40 cellular contexts compared by ENCODE assay signal in the genomic region with DNA sequence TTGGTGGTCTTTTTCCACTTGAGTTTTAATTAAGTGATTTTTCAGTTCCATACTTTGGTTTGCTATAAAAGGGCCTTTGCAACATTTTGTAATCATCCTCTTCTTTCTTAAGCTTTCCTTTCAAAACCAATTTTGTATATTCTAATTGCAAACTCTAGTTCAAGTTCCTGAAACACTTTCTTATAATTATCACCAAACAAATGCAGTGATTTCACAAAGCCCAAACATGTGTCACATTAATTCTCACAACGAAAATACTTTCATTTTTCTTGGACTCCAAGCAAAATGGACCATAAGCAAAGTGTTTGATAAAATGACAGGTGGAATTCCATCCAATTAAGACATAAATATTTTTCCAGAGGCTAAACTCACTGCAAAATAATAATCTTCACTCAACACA.
"Had no signal": no experiment of that assay in that cellular context is flagged by ENCODE, and none has a peak within 500 bp of the region (broad histone marks: within the 10 kb centered on the region; RNA-seq: fewer than 3 reads in every experiment).

No MANE protein-coding gene starts in this region.

- H3K4me1 Mint-ChIP-seq: activated naive CD4-positive, alpha-beta T cell treated with anti-CD3 and anti-CD28 coated beads, Interleukin-2, amount 10 ng/mL, durations not matched to agents 7 days and 5 days; activated naive CD4-positive, alpha-beta T cell treated with anti-CD3 and anti-CD28 coated beads, Interleukin-2, amount 50 U/mL, for 24 hours; activated naive CD8-positive, alpha-beta T cell treated with anti-CD3 and anti-CD28 coated beads for 36 hours; activated naive CD8-positive, alpha-beta T cell treated with anti-CD3 and anti-CD28 coated beads, Interleukin-2, amount 10 ng/mL, durations not matched to agents 7 days and 5 days; activated naive CD8-positive, alpha-beta T cell treated with anti-CD3 and anti-CD28 coated beads, Interleukin-2, amount 50 U/mL, for 24 hours; activated T-helper 17 cell treated with anti-CD3 and anti-CD28 coated beads, Interleukin-2, amount 50 U/mL, for 72 hours; brain; central memory CD8-positive, alpha-beta T cell had no signal

- H3K4me1 ChIP-seq: adrenal gland, ascending aorta, body of pancreas, breast epithelium had no signal

- H3K27ac ChIP-seq: adrenal gland, ascending aorta, body of pancreas, brain microvascular endothelial cell, breast epithelium, cardiac muscle cell had no signal

- H3K4me3 Mint-ChIP-seq: activated naive CD4-positive, alpha-beta T cell treated with anti-CD3 and anti-CD28 coated beads for 36 hours; activated naive CD4-positive, alpha-beta T cell treated with anti-CD3 and anti-CD28 coated beads, Interleukin-2, amount 10 ng/mL, durations not matched to agents 7 days and 5 days; activated naive CD4-positive, alpha-beta T cell treated with anti-CD3 and anti-CD28 coated beads, Interleukin-2, amount 50 U/mL, for 24 hours; activated naive CD8-positive, alpha-beta T cell; activated naive CD8-positive, alpha-beta T cell treated with anti-CD3 and anti-CD28 coated beads for 36 hours; activated naive CD8-positive, alpha-beta T cell treated with anti-CD3 and anti-CD28 coated beads, Interleukin-2, amount 10 ng/mL, durations not matched to agents 7 days and 5 days; activated naive CD8-positive, alpha-beta T cell treated with anti-CD3 and anti-CD28 coated beads, Interleukin-2, amount 50 U/mL, for 24 hours; activated T-cell treated with anti-CD3 and anti-CD28 coated beads, Interleukin-2, amount 50 U/mL, for 24 hours; activated T-cell treated with anti-CD3 and anti-CD28 coated beads, Interleukin-2, amount 50 U/mL, for 4 hours; activated T-cell treated with anti-CD3 and anti-CD28 coated beads, Interleukin-2, amount 50 U/mL, for 72 hours; activated T-helper 1 cell treated with anti-CD3 and anti-CD28 coated beads, Interleukin-12 subunit alpha, Interleukin-12 subunit beta, Interleukin-2, Interleukin-4 antibody, amounts not matched to agents 30 ng/mL and 10 ng/mL and 1 ng/mL, durations not matched to agents 14 hours and 24 hours and 36 hours; activated T-helper 17 cell treated with anti-CD3 and anti-CD28 coated beads, Interleukin-2, amount 50 U/mL, for 72 hours; brain; central memory CD8-positive, alpha-beta T cell had no signal

- H3K9me3 ChIP-seq: adrenal gland, ascending aorta, body of pancreas, breast epithelium had no signal

- ATAC-seq: activated naive CD4-positive, alpha-beta T cell treated with anti-CD3 and anti-CD28 coated beads, Interleukin-2, amount 50 U/mL, for 72 hours; activated naive CD8-positive, alpha-beta T cell treated with anti-CD3 and anti-CD28 coated beads, Interleukin-2, amount 50 U/mL, for 24 hours; activated T-cell treated with anti-CD3 and anti-CD28 coated beads, Interleukin-2, amount 50 U/mL, for 4 hours; activated T-cell treated with anti-CD3 and anti-CD28 coated beads, Interleukin-2, amount 50 U/mL, for 72 hours; activated T-helper 17 cell treated with anti-CD3 and anti-CD28 coated beads, Interleukin-2, amount 50 U/mL, for 72 hours; body of pancreas had no signal

- H3K27me3 Mint-ChIP-seq: activated naive CD4-positive, alpha-beta T cell treated with anti-CD3 and anti-CD28 coated beads, Interleukin-2, amount 10 ng/mL, durations not matched to agents 7 days and 5 days; activated naive CD8-positive, alpha-beta T cell; activated naive CD8-positive, alpha-beta T cell treated with anti-CD3 and anti-CD28 coated beads, Interleukin-2, amount 10 ng/mL, durations not matched to agents 7 days and 5 days; activated naive CD8-positive, alpha-beta T cell treated with anti-CD3 and anti-CD28 coated beads, Interleukin-2, amount 50 U/mL, for 24 hours; central memory CD8-positive, alpha-beta T cell had no signal

- DNase-seq: activated effector memory CD4-positive, alpha-beta T cell treated with anti-CD3 and anti-CD28 coated beads, Interleukin-2, amount 50 U/mL, for 16 hours; activated effector memory CD4-positive, alpha-beta T cell treated with Interleukin-2 at 50 U/mL for 16 hours; activated gamma-delta T cell; activated gamma-delta T cell treated with Interleukin-2 at 50 U/mL for 16 hours; activated naive CD4-positive, alpha-beta T cell; activated naive CD4-positive, alpha-beta T cell treated with anti-CD3 and anti-CD28 coated beads for 36 hours; activated naive CD4-positive, alpha-beta T cell treated with anti-CD3 and anti-CD28 coated beads, Interleukin-2, amount 10 ng/mL, durations not matched to agents 7 days and 5 days; activated naive CD4-positive, alpha-beta T cell treated with anti-CD3 and anti-CD28 coated beads, Interleukin-2, amount 50 U/mL, for 16 hours; activated naive CD4-positive, alpha-beta T cell treated with Interleukin-2 at 50 U/mL for 16 hours; activated naive CD8-positive, alpha-beta T cell treated with anti-CD3 and anti-CD28 coated beads for 36 hours; activated naive CD8-positive, alpha-beta T cell treated with anti-CD3 and anti-CD28 coated beads, Interleukin-2, amount 10 ng/mL, durations not matched to agents 7 days and 5 days; activated naive CD8-positive, alpha-beta T cell treated with anti-CD3 and anti-CD28 coated beads, Interleukin-2, amount 50 U/mL, for 24 hours; activated T-cell treated with anti-CD3 and anti-CD28 coated beads, Interleukin-2, amount 50 U/mL, for 1 hour; activated T-cell treated with anti-CD3 and anti-CD28 coated beads, Interleukin-2, amount 50 U/mL, for 24 hours; activated T-cell treated with anti-CD3 and anti-CD28 coated beads, Interleukin-2, amount 50 U/mL, for 4 hours; activated T-cell treated with anti-CD3 and anti-CD28 coated beads, Interleukin-2, amount 50 U/mL, for 48 hours; activated T-cell treated with anti-CD3 and anti-CD28 coated beads, Interleukin-2, amount 50 U/mL, for 72 hours; adrenal gland; amniotic stem cell; amygdala; anterior cingulate cortex; aorta; body of pancreas; brain microvascular endothelial cell; caudate nucleus; central memory CD4-positive, alpha-beta T cell; cerebellar nuclear complex had no signal

- H3K9me3 Mint-ChIP-seq: activated naive CD4-positive, alpha-beta T cell treated with anti-CD3 and anti-CD28 coated beads for 36 hours; activated naive CD8-positive, alpha-beta T cell treated with anti-CD3 and anti-CD28 coated beads for 36 hours; activated naive CD8-positive, alpha-beta T cell treated with anti-CD3 and anti-CD28 coated beads, Interleukin-2, amount 10 ng/mL, durations not matched to agents 7 days and 5 days; activated naive CD8-positive, alpha-beta T cell treated with anti-CD3 and anti-CD28 coated beads, Interleukin-2, amount 50 U/mL, for 24 hours; activated T-cell treated with anti-CD3 and anti-CD28 coated beads, Interleukin-2, amount 50 U/mL, for 24 hours; activated T-cell treated with anti-CD3 and anti-CD28 coated beads, Interleukin-2, amount 50 U/mL, for 4 hours; activated T-cell treated with anti-CD3 and anti-CD28 coated beads, Interleukin-2, amount 50 U/mL, for 72 hours; activated T-helper 1 cell treated with anti-CD3 and anti-CD28 coated beads, Interleukin-12 subunit alpha, Interleukin-12 subunit beta, Interleukin-2, Interleukin-4 antibody, amounts not matched to agents 30 ng/mL and 10 ng/mL and 1 ng/mL, durations not matched to agents 14 hours and 24 hours and 36 hours; activated T-helper 2 cell treated with anti-CD3 and anti-CD28 coated beads, Interferon-gamma antibody, Interleukin-2, Interleukin-4, amounts not matched to agents 10 μg/mL and 5 μg/mL and 100 μg/mL, durations not matched to agents 14 hours and 24 hours and 36 hours; central memory CD8-positive, alpha-beta T cell had no signal

- H3K36me3 Mint-ChIP-seq: activated naive CD4-positive, alpha-beta T cell treated with anti-CD3 and anti-CD28 coated beads, Interleukin-2, amount 10 ng/mL, durations not matched to agents 7 days and 5 days; activated naive CD4-positive, alpha-beta T cell treated with anti-CD3 and anti-CD28 coated beads, Interleukin-2, amount 50 U/mL, for 72 hours; activated naive CD8-positive, alpha-beta T cell; activated naive CD8-positive, alpha-beta T cell treated with anti-CD3 and anti-CD28 coated beads for 36 hours; activated naive CD8-positive, alpha-beta T cell treated with anti-CD3 and anti-CD28 coated beads, Interleukin-2, amount 10 ng/mL, durations not matched to agents 7 days and 5 days; brain had no signal

- H3K27ac Mint-ChIP-seq: activated naive CD4-positive, alpha-beta T cell treated with anti-CD3 and anti-CD28 coated beads for 36 hours; activated naive CD4-positive, alpha-beta T cell treated with anti-CD3 and anti-CD28 coated beads, Interleukin-2, amount 10 ng/mL, durations not matched to agents 7 days and 5 days; activated naive CD4-positive, alpha-beta T cell treated with anti-CD3 and anti-CD28 coated beads, Interleukin-2, amount 50 U/mL, for 24 hours; activated naive CD4-positive, alpha-beta T cell treated with anti-CD3 and anti-CD28 coated beads, Interleukin-2, amount 50 U/mL, for 72 hours; activated naive CD8-positive, alpha-beta T cell; activated naive CD8-positive, alpha-beta T cell treated with anti-CD3 and anti-CD28 coated beads for 36 hours; activated naive CD8-positive, alpha-beta T cell treated with anti-CD3 and anti-CD28 coated beads, Interleukin-2, amount 10 ng/mL, durations not matched to agents 7 days and 5 days; activated naive CD8-positive, alpha-beta T cell treated with anti-CD3 and anti-CD28 coated beads, Interleukin-2, amount 50 U/mL, for 24 hours; activated T-cell treated with anti-CD3 and anti-CD28 coated beads, Interleukin-2, amount 50 U/mL, for 24 hours; activated T-cell treated with anti-CD3 and anti-CD28 coated beads, Interleukin-2, amount 50 U/mL, for 72 hours; activated T-helper 1 cell treated with anti-CD3 and anti-CD28 coated beads, Interleukin-12 subunit alpha, Interleukin-12 subunit beta, Interleukin-2, Interleukin-4 antibody, amounts not matched to agents 30 ng/mL and 10 ng/mL and 1 ng/mL, durations not matched to agents 14 hours and 24 hours and 36 hours; activated T-helper 17 cell treated with anti-CD3 and anti-CD28 coated beads, Interleukin-2, amount 50 U/mL, for 72 hours; activated T-helper 2 cell treated with anti-CD3 and anti-CD28 coated beads, Interferon-gamma antibody, Interleukin-2, Interleukin-4, amounts not matched to agents 10 μg/mL and 5 μg/mL and 100 μg/mL, durations not matched to agents 14 hours and 24 hours and 36 hours; brain had no signal

- FAIRE-seq: astrocyte, bronchial epithelial cell had no signal

- H3K4me3 ChIP-seq: adrenal gland, ascending aorta, body of pancreas, breast epithelium, cardiac muscle cell had no signal
